In genomic region chr22:24938741-24939341, GRCh38 we compare ENCODE assay signal across 8 cellular contexts. TPM values are rescaled to one million over a fixed set of nuclear protein-coding genes. Genes with fewer than 3 reads are reported as not detected.
A peak's percentile ranks its signal among the peaks of the same experiment; 100 is the strongest.
DNase-seq lines count a peak whose midpoint lies in the region; ATAC-seq and TF ChIP-seq lines count a peak whose summit lies in the region.

No MANE protein-coding gene starts in this region.

- POLR2A ChIA-PET in CD4-positive, alpha-beta T cell (lab: Charles Lee): interaction anchor here (0.6 kb wide), 1 partner anchor 21 kb away, joined by 3 read pairs; no protein-coding TSS in a partner anchor

- TF ChIP-seq CTCF in CD4-positive, alpha-beta T cell (IDR thresholded peaks at IDR 0.05): peak; percentile 79

- no peaks in the 10 kb centered on the region for H3K9me3 ChIP-seq in CD4-positive, alpha-beta T cell (ENCODE audit: control insufficient read depth, low read length)

- no peak overlapping the region for H3K27ac Mint-ChIP-seq in CD4-positive, alpha-beta T cell
- H3K27ac Mint-ChIP-seq in activated T-helper 1 cell treated with anti-CD3 and anti-CD28 coated beads, Interleukin-12 subunit alpha, Interleukin-12 subunit beta, Interleukin-2, Interleukin-4 antibody, amounts not matched to agents 30 ng/mL and 10 ng/mL and 1 ng/mL, durations not matched to agents 14 hours and 24 hours and 36 hours: no peak overlapping the region

- H3K4me1 Mint-ChIP-seq in CD4-positive, alpha-beta T cell (ENCODE audit: low read depth): no peaks in the 10 kb centered on the region
- H3K4me1 Mint-ChIP-seq in activated T-helper 1 cell treated with anti-CD3 and anti-CD28 coated beads, Interleukin-12 subunit alpha, Interleukin-12 subunit beta, Interleukin-2, Interleukin-4 antibody, amounts not matched to agents 30 ng/mL and 10 ng/mL and 1 ng/mL, durations not matched to agents 14 hours and 24 hours and 36 hours (ENCODE audit: low read depth): no peaks in the 10 kb centered on the region

- H3K27me3 Mint-ChIP-seq in CD4-positive, alpha-beta T cell: peaks cover 15% of the 10 kb centered on the region
- peaks cover 2% of the 10 kb centered on the region for H3K27me3 Mint-ChIP-seq in activated T-helper 1 cell treated with anti-CD3 and anti-CD28 coated beads, Interleukin-12 subunit alpha, Interleukin-12 subunit beta, Interleukin-2, Interleukin-4 antibody, amounts not matched to agents 30 ng/mL and 10 ng/mL and 1 ng/mL, durations not matched to agents 14 hours and 24 hours and 36 hours (ENCODE audit: insufficient read depth)

- no peak overlapping the region for H3K27ac ChIP-seq in CD4-positive, alpha-beta T cell (ENCODE audit: low read depth, low read length)

- CTCF ChIA-PET in CD4-positive, alpha-beta T cell (lab: Charles Lee): interaction anchor here (1.4 to 1.8 kb wide), 2 partner anchors 110 to 118 kb away, joined by 3 to 14 read pairs; no protein-coding TSS in a partner anchor

- no peaks in the 10 kb centered on the region for H3K36me3 Mint-ChIP-seq in CD4-positive, alpha-beta T cell (ENCODE audit: low read depth)
- H3K36me3 Mint-ChIP-seq in activated T-helper 1 cell treated with anti-CD3 and anti-CD28 coated beads, Interleukin-12 subunit alpha, Interleukin-12 subunit beta, Interleukin-2, Interleukin-4 antibody, amounts not matched to agents 30 ng/mL and 10 ng/mL and 1 ng/mL, durations not matched to agents 14 hours and 24 hours and 36 hours (ENCODE audit: low read depth): no peaks in the 10 kb centered on the region

- DNase-seq in CD4-positive, alpha-beta T cell: peak in 1 of 10 experiments; percentile 3
- DNase-seq in GM19238 (ENCODE audit: insufficient read length, low spot score) (peak; percentile 39), NCI-H446 treated with DMSO at 0.1 percent for 48 hours (lab: John Stamatoyannopoulos, UW) (peak; percentile 7), left ventricle myocardium superior (no peak), midbrain (lab: John Stamatoyannopoulos, UW) (no peak), NCI-H187 (lab: John Stamatoyannopoulos, UW) (no peak)
- peak; percentile 31 for DNase-seq in activated T-helper 1 cell treated with anti-CD3 and anti-CD28 coated beads, Interleukin-12 subunit alpha, Interleukin-12 subunit beta, Interleukin-2, Interleukin-4 antibody, amounts not matched to agents 30 ng/mL and 10 ng/mL and 1 ng/mL, durations not matched to agents 14 hours and 24 hours and 36 hours (ENCODE audit: low spot score)
- peak; percentile 41 for DNase-seq in stimulated activated CD4-positive, alpha-beta T cell treated with anti-CD3 and anti-CD28 coated beads, Interleukin-4, amount 100 ng/mL, for 24 hours

- no peaks in the 10 kb centered on the region for H3K9me3 Mint-ChIP-seq in CD4-positive, alpha-beta T cell
- no peaks in the 10 kb centered on the region for H3K9me3 Mint-ChIP-seq in activated T-helper 1 cell treated with anti-CD3 and anti-CD28 coated beads, Interleukin-12 subunit alpha, Interleukin-12 subunit beta, Interleukin-2, Interleukin-4 antibody, amounts not matched to agents 30 ng/mL and 10 ng/mL and 1 ng/mL, durations not matched to agents 14 hours and 24 hours and 36 hours

- intact Hi-C loops in CD4-positive, alpha-beta T cell (cut with DNase I, micrococcal nuclease): loop anchor here (1.0 to 5.0 kb wide), 2 partner anchors 109 to 233 kb away; no protein-coding TSS in a partner anchor
- intact Hi-C loops in activated T-helper 1 cell treated with anti-CD3 and anti-CD28 coated beads, Interleukin-12 subunit alpha, Interleukin-12 subunit beta, Interleukin-2, Interleukin-4 antibody, amounts not matched to agents 30 ng/mL and 10 ng/mL and 1 ng/mL, durations not matched to agents 14 hours and 24 hours and 36 hours (cut with micrococcal nuclease): loop anchor here (1.0 kb wide), 3 partner anchors 109 to 233 kb away; no protein-coding TSS in a partner anchor
- intact Hi-C loops in left ventricle myocardium superior (cut with micrococcal nuclease): loop anchor here (5.0 kb wide), 1 partner anchor 118 kb away; no protein-coding TSS in a partner anchor

- H3K27me3 ChIP-seq in CD4-positive, alpha-beta T cell (ENCODE audit: control insufficient read depth, insufficient read depth, low read length): peaks cover 8% of the 10 kb centered on the region

- ATAC-seq in CD4-positive, alpha-beta T cell (ENCODE audit: poor library complexity): peak; percentile 62
- ATAC-seq in left ventricle myocardium superior: peak; percentile 32

- H3K4me3 Mint-ChIP-seq in CD4-positive, alpha-beta T cell: no peak overlapping the region
- no peak overlapping the region for H3K4me3 Mint-ChIP-seq in activated T-helper 1 cell treated with anti-CD3 and anti-CD28 coated beads, Interleukin-12 subunit alpha, Interleukin-12 subunit beta, Interleukin-2, Interleukin-4 antibody, amounts not matched to agents 30 ng/mL and 10 ng/mL and 1 ng/mL, durations not matched to agents 14 hours and 24 hours and 36 hours

RNA-seq across cellular contexts. Expression of gene LHFPL7, which starts 7.7 kb away (rescaled TPM):
- total RNA-seq in CD4-positive, alpha-beta T cell: not detected
- not detected in 2 replicates for total RNA-seq in activated T-helper 1 cell treated with anti-CD3 and anti-CD28 coated beads, Interleukin-12 subunit alpha, Interleukin-12 subunit beta, Interleukin-2, Interleukin-4 antibody, amounts not matched to agents 30 ng/mL and 10 ng/mL and 1 ng/mL, durations not matched to agents 14 hours and 24 hours and 36 hours
- total RNA-seq in left ventricle myocardium superior: not detected

RNA-seq across cellular contexts. Expression of gene KIAA1671, which starts 13.7 kb away (rescaled TPM):
- total RNA-seq in CD4-positive, alpha-beta T cell: 1 to 10 TPM; 2.6 to 2.9 TPM
- total RNA-seq in activated T-helper 1 cell treated with anti-CD3 and anti-CD28 coated beads, Interleukin-12 subunit alpha, Interleukin-12 subunit beta, Interleukin-2, Interleukin-4 antibody, amounts not matched to agents 30 ng/mL and 10 ng/mL and 1 ng/mL, durations not matched to agents 14 hours and 24 hours and 36 hours: 16.5 and 17.6 TPM in 2 replicates
- 11.6 TPM for total RNA-seq in left ventricle myocardium superior

Comparison
In these comparisons a context has a peak if more than half of its experiments do, and no peak if none do; other contexts are left out.
1. DNase-seq: peak in GM19238 (single experiment), NCI-H446 treated with DMSO at 0.1 percent for 48 hours (single experiment), activated T-helper 1 cell treated with anti-CD3 and anti-CD28 coated beads, Interleukin-12 subunit alpha, Interleukin-12 subunit beta, Interleukin-2, Interleukin-4 antibody, amounts not matched to agents 30 ng/mL and 10 ng/mL and 1 ng/mL, durations not matched to agents 14 hours and 24 hours and 36 hours (single experiment) and stimulated activated CD4-positive, alpha-beta T cell treated with anti-CD3 and anti-CD28 coated beads, Interleukin-4, amount 100 ng/mL, for 24 hours (single experiment); none in left ventricle myocardium superior (single experiment), midbrain (single experiment) and NCI-H187 (0 of 2).